In the genomic region with DNA sequence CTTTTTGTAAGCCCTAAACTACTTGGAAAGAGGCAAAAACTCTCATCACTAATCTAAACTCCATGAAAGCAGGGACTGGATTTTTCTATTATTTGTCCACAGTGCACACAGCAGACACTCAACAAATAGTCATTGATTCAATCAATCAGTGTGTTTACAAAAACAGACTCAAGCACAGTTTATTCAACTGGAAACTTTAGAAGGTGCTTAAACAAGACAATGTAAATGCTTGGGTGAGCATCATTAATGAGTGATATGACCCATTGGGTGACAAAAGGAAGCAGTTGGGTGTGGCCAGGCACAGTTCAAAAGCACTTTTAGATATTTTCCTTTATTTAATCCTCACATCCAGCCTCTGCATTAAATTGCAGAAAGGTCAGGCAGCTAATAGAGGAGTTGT, we compare ENCODE assay signal across 17 cellular contexts. TPM values are rescaled to one million over a fixed set of nuclear protein-coding genes. Genes with fewer than 3 reads are reported as not detected.
A peak's percentile ranks its signal among the peaks of the same experiment; 100 is the strongest.
DNase-seq lines count a peak whose midpoint lies in the region; ATAC-seq, FAIRE-seq and TF ChIP-seq lines count a peak whose summit lies in the region.
"Had no signal": no experiment of that assay in that cellular context is flagged by ENCODE, and none has a peak within 500 bp of the region (broad histone marks: within the 10 kb centered on the region; RNA-seq: fewer than 3 reads in every experiment).

No MANE protein-coding gene starts in this region.

- no peaks in the 10 kb centered on the region for H3K36me3 Mint-ChIP-seq in CD4-positive, alpha-beta T cell (ENCODE audit: low read depth)
- no peaks in the 10 kb centered on the region for H3K36me3 Mint-ChIP-seq in memory B cell

- H3K27ac ChIP-seq in CD4-positive, alpha-beta T cell (ENCODE audit: low read depth, low read length): no peak overlapping the region
- H3K27ac ChIP-seq: BLaER1 treated with 17β-estradiol and CSF1 and Interleukin-3, amounts not matched to agents 10 nM and 100 nM; SJSA1 had no signal

- no peak for DNase-seq in CD4-positive, alpha-beta T cell
- DNase-seq in GM12892 (ENCODE audit: insufficient read length) (no peak), memory B cell (ENCODE audit: low spot score in 2 of 2) (no peak)
- DNase-seq: COR-L47, DMS53, H7, NCI-H1092, NCI-H1694, NCI-H524 had no signal

- H3K9me3 ChIP-seq in CD4-positive, alpha-beta T cell (ENCODE audit: control insufficient read depth, low read length): no peaks in the 10 kb centered on the region
- H3K9me3 ChIP-seq: BLaER1 treated with 17β-estradiol and CSF1 and Interleukin-3, amounts not matched to agents 10 nM and 100 nM; SJSA1 had no signal

- H3K27me3 ChIP-seq in CD4-positive, alpha-beta T cell (ENCODE audit: control insufficient read depth, insufficient read depth, low read length): no peaks in the 10 kb centered on the region
- H3K27me3 ChIP-seq: BLaER1 treated with 17β-estradiol and CSF1 and Interleukin-3, amounts not matched to agents 10 nM and 100 nM; SJSA1 had no signal

- no peak overlapping the region for H3K4me3 Mint-ChIP-seq in CD4-positive, alpha-beta T cell
- H3K4me3 Mint-ChIP-seq in memory B cell: no peak overlapping the region

- no peak for TF ChIP-seq CTCF in CD4-positive, alpha-beta T cell (IDR thresholded peaks at IDR 0.05)

- CTCF ChIA-PET in CD4-positive, alpha-beta T cell (lab: Charles Lee): no interaction called here

- POLR2A ChIA-PET in CD4-positive, alpha-beta T cell (lab: Charles Lee): no interaction called here

- no peak for TF ChIP-seq POLR2A in GM12892 (IDR thresholded peaks at IDR 0.05; ENCODE audit: low read depth, low read length)

- no peaks in the 10 kb centered on the region for H3K9me3 Mint-ChIP-seq in CD4-positive, alpha-beta T cell
- H3K9me3 Mint-ChIP-seq in memory B cell: no peaks in the 10 kb centered on the region

- ATAC-seq in CD4-positive, alpha-beta T cell (ENCODE audit: poor library complexity): no peak
- peak; percentile 52 for ATAC-seq in HG03571 (IDR thresholded peaks at IDR 0.05; ENCODE audit: unreplicated experiment)
- ATAC-seq in memory B cell (ENCODE audit: low read depth): peak; percentile 17
- ATAC-seq in GM21381 (IDR thresholded peaks at IDR 0.05; ENCODE audit: unreplicated experiment): no peak
- no peak for ATAC-seq in GM21737 (IDR thresholded peaks at IDR 0.05; ENCODE audit: unreplicated experiment)
- ATAC-seq in HG03521 (IDR thresholded peaks at IDR 0.05; ENCODE audit: unreplicated experiment): no peak

- H3K27ac Mint-ChIP-seq in CD4-positive, alpha-beta T cell: peak overlapping the region; percentile 77
- H3K27ac Mint-ChIP-seq in memory B cell: no peak overlapping the region

- no peaks in the 10 kb centered on the region for H3K27me3 Mint-ChIP-seq in CD4-positive, alpha-beta T cell
- no peaks in the 10 kb centered on the region for H3K27me3 Mint-ChIP-seq in memory B cell

- peaks cover 54% of the 10 kb centered on the region for H3K4me1 Mint-ChIP-seq in CD4-positive, alpha-beta T cell (ENCODE audit: low read depth)
- peaks cover 11% of the 10 kb centered on the region for H3K4me1 Mint-ChIP-seq in memory B cell

- peak; percentile 17 for FAIRE-seq in GM12892 (lab: Jason Lieb, UNC)
- FAIRE-seq: GM12891, HTR-8/SVneo had no signal

- intact Hi-C loops in CD4-positive, alpha-beta T cell (cut with DNase I, micrococcal nuclease): no loop called here

RNA-seq across cellular contexts. Expression of gene PPP4R2, which starts 32.0 kb away (rescaled TPM):
- 10 to 100 TPM; 67.8 to 80.3 TPM for total RNA-seq in CD4-positive, alpha-beta T cell
- 38.4 TPM for polyA plus RNA-seq in GM12892 (2012; ENCODE audit: missing spikeins)

Comparison
In these comparisons a context has a peak if more than half of its experiments do, and no peak if none do; other contexts are left out.
1. ATAC-seq: peak in HG03571 (single experiment) and memory B cell (single experiment); none in CD4-positive, alpha-beta T cell (single experiment), GM21381 (single experiment), GM21737 (single experiment) and HG03521 (single experiment).